Comparison of ENCODE assay signal across 18 cellular contexts in genomic region chr6:130167655-130168054, GRCh38. TPM values are rescaled to one million over a fixed set of nuclear protein-coding genes. Genes with fewer than 3 reads are reported as not detected.
DNase-seq lines count a peak whose midpoint lies in the region; ATAC-seq and TF ChIP-seq lines count a peak whose summit lies in the region.
"Had no signal": no experiment of that assay in that cellular context is flagged by ENCODE, and none has a peak within 500 bp of the region (broad histone marks: within the 10 kb centered on the region; RNA-seq: fewer than 3 reads in every experiment).

No MANE protein-coding gene starts in this region.

- H3K36me3 ChIP-seq in PC-9 (ENCODE audit: low read depth) (no peaks in the 10 kb centered on the region), trophoblast cell (ENCODE audit: control insufficient read depth in 1 of 2, insufficient read depth in 2 of 2, low read length in 2 of 2) (no peaks in the 10 kb centered on the region)
- H3K36me3 ChIP-seq: BE2C had no signal

- H2AFZ ChIP-seq in PC-9 (no peak overlapping the region), trophoblast cell (ENCODE audit: insufficient read depth, low read length, poor library complexity) (no peak overlapping the region)

- no peak overlapping the region for H3K4me3 ChIP-seq in PC-9
- H3K4me3 ChIP-seq in trophoblast cell (ENCODE audit: low read depth, low read length), result no peak overlapping the region
- H3K4me3 ChIP-seq: mucosa of descending colon, SK-N-MC, testis had no signal

- H4K91ac ChIP-seq in trophoblast cell (ENCODE audit: low read depth, low read length), result no peak overlapping the region

- H3K9me3 ChIP-seq in PC-9 (ENCODE audit: insufficient read depth, low read depth), result no peaks in the 10 kb centered on the region
- H3K9me3 ChIP-seq in trophoblast cell (ENCODE audit: insufficient read depth, low read depth, low read length), result peaks cover 2% of the 10 kb centered on the region
- H3K9me3 ChIP-seq: BE2C, mucosa of descending colon, testis had no signal

- H3K14ac ChIP-seq in trophoblast cell (ENCODE audit: low read length), result no peak overlapping the region

- no peak overlapping the region for H4K8ac ChIP-seq in trophoblast cell (ENCODE audit: low read depth, low read length)

- no peak for TF ChIP-seq CTCF in PC-9 (conservative IDR thresholded peaks at IDR 0.05)

- ATAC-seq in esophagus mucosa (peak; percentile 62), sciatic nerve (no peak)
- ATAC-seq: left colon, mucosa of descending colon had no signal

- H3K18ac ChIP-seq in trophoblast cell (ENCODE audit: low read length), result no peak overlapping the region

- no peaks in the 10 kb centered on the region for H3K9me2 ChIP-seq in PC-9 (ENCODE audit: insufficient read depth)

- H3K79me2 ChIP-seq in PC-9 (ENCODE audit: low read depth), result no peaks in the 10 kb centered on the region
- no peaks in the 10 kb centered on the region for H3K79me2 ChIP-seq in trophoblast cell (ENCODE audit: control insufficient read depth, insufficient read depth, low read length, poor library complexity)

- H3K4me1 ChIP-seq in PC-9 (replicated peaks; ENCODE audit: insufficient read depth) (no peaks in the 10 kb centered on the region), trophoblast cell (ENCODE audit: control insufficient read depth in 1 of 2, insufficient read depth in 2 of 2, low read length in 2 of 2) (no peaks in the 10 kb centered on the region)
- H3K4me1 ChIP-seq: BE2C, testis had no signal

- no peak overlapping the region for H2BK120ac ChIP-seq in trophoblast cell (ENCODE audit: insufficient read depth, low read length, poor library complexity)

- H3K27ac ChIP-seq in PC-9, result no peak overlapping the region
- H3K27ac ChIP-seq in trophoblast cell (ENCODE audit: low read depth, low read length), result no peak overlapping the region
- H3K27ac ChIP-seq: SK-N-MC, testis had no signal

- CTCF ChIA-PET in PC-9 (lab: Charles Lee), result interaction anchor here (0.6 kb wide), 1 partner anchor 11 kb away, joined by 5 read pairs; no protein-coding TSS in a partner anchor

- H4K12ac ChIP-seq in trophoblast cell (ENCODE audit: low read depth, low read length), result no peak overlapping the region

- no peaks in the 10 kb centered on the region for H3F3A ChIP-seq in PC-9 (ENCODE audit: insufficient read depth, low read depth)

- BruUV-seq in PC-9 (replicated peaks; lab: Mats Ljungman, UMichigan), result no TSS peak

- peak; percentile 61 for DNase-seq in HCEC 1CT
- no peak for DNase-seq in PC-9
- peak; percentile 67 to 95 for DNase-seq in trophoblast cell
- no peak for DNase-seq in stimulated activated CD8-positive, alpha-beta memory T cell treated with anti-CD3 and anti-CD28 coated beads, Interleukin-4, amount 100 ng/mL, for 48 hours
- DNase-seq in retina, result no peak
- no peak for DNase-seq in sciatic nerve (ENCODE audit: low spot score)
- DNase-seq: activated CD4-positive, alpha-beta T cell treated with anti-CD3 and anti-CD28 coated beads for 1 hour; activated gamma-delta T cell treated with Interleukin-2 at 50 U/mL for 16 hours; BE2C; left colon; mucosa of descending colon; NCI-H2081; NCI-H524 treated with DMSO at 0.1 percent for 48 hours; stimulated activated CD4-positive, alpha-beta T cell treated with anti-CD3 and anti-CD28 coated beads, Interleukin-4, amount 100 ng/mL, for 24 hours; T-helper 9 cell; testis had no signal

- no CpG with 5 or more reads among the region's 5 CpGs for WGBS in trophoblast cell (ENCODE audit: extremely low coverage, insufficient coverage, insufficient read length)

- POLR2A ChIA-PET in PC-9 (lab: Charles Lee; ENCODE audit: unreplicated experiment), result no interaction called here

- H3K4me2 ChIP-seq in PC-9, result 0 out of 2 replicates have a peak overlapping the region, but pooled peaks have one; percentile 15
- H3K4me2 ChIP-seq in trophoblast cell (ENCODE audit: low read length), result no peak overlapping the region

- H3K9ac ChIP-seq in trophoblast cell (ENCODE audit: low read length), result no peak overlapping the region

- peak overlapping the region; percentile 80 for H3K23ac ChIP-seq in trophoblast cell (ENCODE audit: low read length)

- H2AK5ac ChIP-seq in trophoblast cell (ENCODE audit: low read length), result no peak overlapping the region

- intact Hi-C loops in PC-9 (cut with micrococcal nuclease; ENCODE audit: unreplicated experiment) (no loop called here), sciatic nerve (cut with DNase I) (no loop called here)

- H2BK12ac ChIP-seq in trophoblast cell (ENCODE audit: low read length), result no peak overlapping the region

- no peaks in the 10 kb centered on the region for H4K20me1 ChIP-seq in PC-9 (ENCODE audit: insufficient read depth)

- H2BK5ac ChIP-seq in trophoblast cell (ENCODE audit: low read depth, low read length, poor library complexity), result no peak overlapping the region

- H3K27me3 ChIP-seq in PC-9 (ENCODE audit: insufficient read depth, low read depth) (no peaks in the 10 kb centered on the region), trophoblast cell (ENCODE audit: insufficient read depth, low read length) (no peaks in the 10 kb centered on the region)
- H3K27me3 ChIP-seq: BE2C, testis had no signal

- no peaks in the 10 kb centered on the region for H3K79me1 ChIP-seq in trophoblast cell (ENCODE audit: low read length)

- no peak overlapping the region for H3K4ac ChIP-seq in trophoblast cell (ENCODE audit: low read depth, low read length)

RNA-seq across cellular contexts. Expression of gene SAMD3, which starts 55.1 kb away (rescaled TPM):
- not detected in 2 replicates for total RNA-seq in PC-9 (2021)
- 0.20 TPM for total RNA-seq in esophagus mucosa
- 0.03 and 0.10 TPM in 2 replicates for polyA plus RNA-seq in trophoblast cell (2013)
- total RNA-seq in sciatic nerve, result 3.6 TPM

Comparison
In these comparisons a context has a peak if more than half of its experiments do, and no peak if none do; other contexts are left out.
1. DNase-seq: peak in HCEC 1CT (single experiment) and trophoblast cell (2 of 2); none in PC-9 (0 of 2), stimulated activated CD8-positive, alpha-beta memory T cell treated with anti-CD3 and anti-CD28 coated beads, Interleukin-4, amount 100 ng/mL, for 48 hours (single experiment), retina (single experiment) and sciatic nerve (single experiment).